In the genomic region with DNA sequence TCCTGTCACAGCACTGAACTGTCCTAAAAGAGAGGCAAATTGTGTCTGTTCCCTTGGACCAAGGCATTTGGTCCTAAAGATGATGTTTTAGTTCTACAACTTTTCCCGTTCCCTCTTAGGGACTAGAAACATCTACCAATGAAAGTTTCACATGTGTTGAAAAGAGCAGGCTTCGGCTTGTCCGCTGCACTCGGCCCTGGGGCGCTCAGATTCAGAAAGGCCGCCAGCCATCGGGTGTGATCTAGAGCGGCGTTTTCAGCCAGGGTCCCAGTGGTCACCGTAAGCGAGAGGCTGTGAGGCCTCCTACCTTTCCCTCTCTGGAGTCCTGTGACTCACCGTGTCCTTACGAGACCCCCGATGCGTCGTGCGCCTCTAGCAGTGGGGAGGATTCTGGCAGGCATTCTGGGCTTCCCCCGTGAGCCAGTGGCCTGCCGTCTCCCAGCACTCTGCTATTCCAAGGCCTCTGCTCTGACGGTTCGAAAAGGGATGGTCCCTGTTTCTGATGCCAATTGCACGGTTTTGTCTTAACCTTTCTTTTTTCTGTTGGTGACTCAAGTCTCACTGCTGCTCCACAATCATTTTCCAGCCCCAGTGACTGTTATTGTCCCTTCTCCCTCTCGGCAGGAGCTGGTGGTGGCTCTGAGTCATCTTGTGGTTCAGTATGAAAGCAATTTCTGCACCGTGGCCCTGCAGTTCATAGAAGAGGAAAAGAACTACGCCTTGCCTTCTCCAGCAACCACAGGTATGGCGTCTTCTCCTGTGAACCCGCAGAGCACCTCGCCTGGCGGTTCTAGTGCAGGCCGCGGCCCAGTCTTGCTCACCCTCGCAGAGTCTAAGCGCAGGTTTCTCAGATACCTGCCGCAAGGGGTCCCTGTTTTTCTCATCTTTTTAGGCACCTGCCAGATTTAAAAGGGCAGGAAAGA, we compare ENCODE assay signal across 1 cellular context.
TF ChIP-seq lines count a peak whose summit lies in the region.

No MANE protein-coding gene starts in this region.

TF ChIP-seq in K562, 482 proteins besides CTCF, POLR2A, EP300 and RAD21 (continued from another document and continues in another):
- TF ChIP-seq, protein P1, sequence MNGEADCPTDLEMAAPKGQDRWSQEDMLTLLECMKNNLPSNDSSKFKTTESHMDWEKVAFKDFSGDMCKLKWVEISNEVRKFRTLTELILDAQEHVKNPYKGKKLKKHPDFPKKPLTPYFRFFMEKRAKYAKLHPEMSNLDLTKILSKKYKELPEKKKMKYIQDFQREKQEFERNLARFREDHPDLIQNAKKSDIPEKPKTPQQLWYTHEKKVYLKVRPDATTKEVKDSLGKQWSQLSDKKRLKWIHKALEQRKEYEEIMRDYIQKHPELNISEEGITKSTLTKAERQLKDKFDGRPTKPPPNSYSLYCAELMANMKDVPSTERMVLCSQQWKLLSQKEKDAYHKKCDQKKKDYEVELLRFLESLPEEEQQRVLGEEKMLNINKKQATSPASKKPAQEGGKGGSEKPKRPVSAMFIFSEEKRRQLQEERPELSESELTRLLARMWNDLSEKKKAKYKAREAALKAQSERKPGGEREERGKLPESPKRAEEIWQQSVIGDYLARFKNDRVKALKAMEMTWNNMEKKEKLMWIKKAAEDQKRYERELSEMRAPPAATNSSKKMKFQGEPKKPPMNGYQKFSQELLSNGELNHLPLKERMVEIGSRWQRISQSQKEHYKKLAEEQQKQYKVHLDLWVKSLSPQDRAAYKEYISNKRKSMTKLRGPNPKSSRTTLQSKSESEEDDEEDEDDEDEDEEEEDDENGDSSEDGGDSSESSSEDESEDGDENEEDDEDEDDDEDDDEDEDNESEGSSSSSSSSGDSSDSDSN (IDR thresholded peaks at IDR 0.05; ENCODE audit: borderline replicate concordance in 1 of 2, low read depth in 2 of 2, low read length in 2 of 2) = peak in 1 of 2 experiments; percentile 2; a peak in 2 of 4 replicates
- TF ChIP-seq, protein P2, sequence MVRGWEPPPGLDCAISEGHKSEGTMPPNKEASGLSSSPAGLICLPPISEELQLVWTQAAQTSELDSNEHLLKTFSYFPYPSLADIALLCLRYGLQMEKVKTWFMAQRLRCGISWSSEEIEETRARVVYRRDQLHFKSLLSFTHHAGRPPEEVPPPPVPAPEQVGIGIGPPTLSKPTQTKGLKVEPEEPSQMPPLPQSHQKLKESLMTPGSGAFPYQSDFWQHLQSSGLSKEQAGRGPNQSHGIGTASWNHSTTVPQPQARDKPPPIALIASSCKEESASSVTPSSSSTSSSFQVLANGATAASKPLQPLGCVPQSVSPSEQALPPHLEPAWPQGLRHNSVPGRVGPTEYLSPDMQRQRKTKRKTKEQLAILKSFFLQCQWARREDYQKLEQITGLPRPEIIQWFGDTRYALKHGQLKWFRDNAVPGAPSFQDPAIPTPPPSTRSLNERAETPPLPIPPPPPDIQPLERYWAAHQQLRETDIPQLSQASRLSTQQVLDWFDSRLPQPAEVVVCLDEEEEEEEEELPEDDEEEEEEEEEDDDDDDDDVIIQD (CRISPR knock-in tag; IDR thresholded peaks at IDR 0.05) = no peak
- TF ChIP-seq SRSF1 (IDR thresholded peaks at IDR 0.05; ENCODE audit: low read depth, low read length) (no peak), SIX5 (IDR thresholded peaks at IDR 0.05; ENCODE audit: borderline replicate concordance in 1 of 2, insufficient read depth in 1 of 2, low read depth in 1 of 2, low read length in 2 of 2) (no peak), RB1 (IDR thresholded peaks at IDR 0.05; ENCODE audit: low read depth) (no peak), EWSR1 (IDR thresholded peaks at IDR 0.05; ENCODE audit: borderline replicate concordance, low read depth, partially characterized antibody) (no peak), SAP30 (IDR thresholded peaks at IDR 0.05; ENCODE audit: borderline replicate concordance, insufficient read depth, low read depth, low read length, poor library complexity, severe bottlenecking) (no peak), CBX2 (IDR thresholded peaks at IDR 0.05; ENCODE audit: insufficient read depth, low read length, poor library complexity, severe bottlenecking) (no peak), ELF2 (CRISPR knock-in tag; IDR thresholded peaks at IDR 0.05) (peak; percentile 55; the same call in 1 of the 2 replicates), NFXL1 (CRISPR knock-in tag; IDR thresholded peaks at IDR 0.05) (no peak), KLF10 (CRISPR knock-in tag; IDR thresholded peaks at IDR 0.05) (no peak), ZFPM2 (CRISPR knock-in tag; IDR thresholded peaks at IDR 0.05) (no peak), NBN (IDR thresholded peaks at IDR 0.05; ENCODE audit: low read depth) (no peak), MBD2 (IDR thresholded peaks at IDR 0.05; ENCODE audit: borderline replicate concordance, low read depth) (0 out of 2 replicates have a peak, but pooled peaks have one; percentile 25), PHF8 (IDR thresholded peaks at IDR 0.05; ENCODE audit: borderline replicate concordance, low read length) (peak; percentile 27; the same call in 1 of the 2 replicates), WHSC1 (IDR thresholded peaks at IDR 0.05; ENCODE audit: low read length) (no peak), YBX1 (IDR thresholded peaks at IDR 0.05) (no peak), ATF1 (CRISPR knock-in tag; IDR thresholded peaks at IDR 0.05) (no peak), ATF1 (tag; IDR thresholded peaks at IDR 0.05) (no peak), RFX1 (IDR thresholded peaks at IDR 0.05) (no peak), RNF2 (IDR thresholded peaks at IDR 0.05) (no peak), HMG20A (CRISPR knock-in tag; conservative IDR thresholded peaks at IDR 0.05) (no peak), SMAD4 (CRISPR knock-in tag; conservative IDR thresholded peaks at IDR 0.05) (no peak), GABPB1 (CRISPR knock-in tag; IDR thresholded peaks at IDR 0.05) (no peak), ZBTB8A (IDR thresholded peaks at IDR 0.05; ENCODE audit: partially characterized antibody) (no peak), TAF7 (tag; IDR thresholded peaks at IDR 0.05) (no peak), NR4A1 (CRISPR knock-in tag; IDR thresholded peaks at IDR 0.05) (no peak), NR4A1 (tag; IDR thresholded peaks at IDR 0.05) (no peak), ZFP36 (IDR thresholded peaks at IDR 0.05; ENCODE audit: low read depth, low read length, partially characterized antibody) (no peak), ZC3H4 (CRISPR knock-in tag; IDR thresholded peaks at IDR 0.05; ENCODE audit: borderline replicate concordance) (no peak), HDAC3 (IDR thresholded peaks at IDR 0.05; ENCODE audit: borderline replicate concordance, partially characterized antibody) (no peak), ZNF146 (CRISPR knock-in tag; IDR thresholded peaks at IDR 0.05; ENCODE audit: unreplicated experiment) (no peak), SNIP1 (IDR thresholded peaks at IDR 0.05; ENCODE audit: low read depth) (no peak), BACH1 (tag; IDR thresholded peaks at IDR 0.05) (peak; percentile 36; the same call in 1 of the 2 replicates), HSF4 (CRISPR knock-in tag; IDR thresholded peaks at IDR 0.05; ENCODE audit: borderline replicate concordance) (no peak), ZC3H11A (IDR thresholded peaks at IDR 0.05; ENCODE audit: low read depth, low read length) (no peak), MYC (IDR thresholded peaks at IDR 0.05; ENCODE audit: low read depth, low read length) (no peak), MYC (CRISPR knock-in tag; IDR thresholded peaks at IDR 0.05; ENCODE audit: borderline replicate concordance, low read depth) (no peak), SPI1 (IDR thresholded peaks at IDR 0.05; ENCODE audit: borderline replicate concordance, low read depth, low read length) (no peak), ZNF134 (CRISPR knock-in tag; conservative IDR thresholded peaks at IDR 0.05) (no peak), TAF1 (IDR thresholded peaks at IDR 0.05; ENCODE audit: control insufficient read depth, extremely low read depth, insufficient read depth, low read length, severe bottlenecking) (no peak), POLR2AphosphoS5 (IDR thresholded peaks at IDR 0.05; ENCODE audit: control insufficient read depth, insufficient read depth, low read depth, low read length) (no peak), NFIC (IDR thresholded peaks at IDR 0.05) (no peak), L3MBTL2 (IDR thresholded peaks at IDR 0.05) (no peak)
- TF ChIP-seq, protein P3, sequence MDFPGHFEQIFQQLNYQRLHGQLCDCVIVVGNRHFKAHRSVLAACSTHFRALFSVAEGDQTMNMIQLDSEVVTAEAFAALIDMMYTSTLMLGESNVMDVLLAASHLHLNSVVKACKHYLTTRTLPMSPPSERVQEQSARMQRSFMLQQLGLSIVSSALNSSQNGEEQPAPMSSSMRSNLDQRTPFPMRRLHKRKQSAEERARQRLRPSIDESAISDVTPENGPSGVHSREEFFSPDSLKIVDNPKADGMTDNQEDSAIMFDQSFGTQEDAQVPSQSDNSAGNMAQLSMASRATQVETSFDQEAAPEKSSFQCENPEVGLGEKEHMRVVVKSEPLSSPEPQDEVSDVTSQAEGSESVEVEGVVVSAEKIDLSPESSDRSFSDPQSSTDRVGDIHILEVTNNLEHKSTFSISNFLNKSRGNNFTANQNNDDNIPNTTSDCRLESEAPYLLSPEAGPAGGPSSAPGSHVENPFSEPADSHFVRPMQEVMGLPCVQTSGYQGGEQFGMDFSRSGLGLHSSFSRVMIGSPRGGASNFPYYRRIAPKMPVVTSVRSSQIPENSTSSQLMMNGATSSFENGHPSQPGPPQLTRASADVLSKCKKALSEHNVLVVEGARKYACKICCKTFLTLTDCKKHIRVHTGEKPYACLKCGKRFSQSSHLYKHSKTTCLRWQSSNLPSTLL (IDR thresholded peaks at IDR 0.05) = no peak
- TF ChIP-seq, protein P4, sequence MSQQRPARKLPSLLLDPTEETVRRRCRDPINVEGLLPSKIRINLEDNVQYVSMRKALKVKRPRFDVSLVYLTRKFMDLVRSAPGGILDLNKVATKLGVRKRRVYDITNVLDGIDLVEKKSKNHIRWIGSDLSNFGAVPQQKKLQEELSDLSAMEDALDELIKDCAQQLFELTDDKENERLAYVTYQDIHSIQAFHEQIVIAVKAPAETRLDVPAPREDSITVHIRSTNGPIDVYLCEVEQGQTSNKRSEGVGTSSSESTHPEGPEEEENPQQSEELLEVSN (IDR thresholded peaks at IDR 0.05; ENCODE audit: borderline replicate concordance in 1 of 2, extremely low read depth in 1 of 2, insufficient read depth in 1 of 2, insufficient read length in 1 of 2, low read depth in 1 of 2, low read length in 1 of 2, poor library complexity in 1 of 2, severe bottlenecking in 1 of 2) = no peak
- TF ChIP-seq, protein P5, sequence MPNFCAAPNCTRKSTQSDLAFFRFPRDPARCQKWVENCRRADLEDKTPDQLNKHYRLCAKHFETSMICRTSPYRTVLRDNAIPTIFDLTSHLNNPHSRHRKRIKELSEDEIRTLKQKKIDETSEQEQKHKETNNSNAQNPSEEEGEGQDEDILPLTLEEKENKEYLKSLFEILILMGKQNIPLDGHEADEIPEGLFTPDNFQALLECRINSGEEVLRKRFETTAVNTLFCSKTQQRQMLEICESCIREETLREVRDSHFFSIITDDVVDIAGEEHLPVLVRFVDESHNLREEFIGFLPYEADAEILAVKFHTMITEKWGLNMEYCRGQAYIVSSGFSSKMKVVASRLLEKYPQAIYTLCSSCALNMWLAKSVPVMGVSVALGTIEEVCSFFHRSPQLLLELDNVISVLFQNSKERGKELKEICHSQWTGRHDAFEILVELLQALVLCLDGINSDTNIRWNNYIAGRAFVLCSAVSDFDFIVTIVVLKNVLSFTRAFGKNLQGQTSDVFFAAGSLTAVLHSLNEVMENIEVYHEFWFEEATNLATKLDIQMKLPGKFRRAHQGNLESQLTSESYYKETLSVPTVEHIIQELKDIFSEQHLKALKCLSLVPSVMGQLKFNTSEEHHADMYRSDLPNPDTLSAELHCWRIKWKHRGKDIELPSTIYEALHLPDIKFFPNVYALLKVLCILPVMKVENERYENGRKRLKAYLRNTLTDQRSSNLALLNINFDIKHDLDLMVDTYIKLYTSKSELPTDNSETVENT (CRISPR knock-in tag; IDR thresholded peaks at IDR 0.05) = no peak
- TF ChIP-seq, protein P6, sequence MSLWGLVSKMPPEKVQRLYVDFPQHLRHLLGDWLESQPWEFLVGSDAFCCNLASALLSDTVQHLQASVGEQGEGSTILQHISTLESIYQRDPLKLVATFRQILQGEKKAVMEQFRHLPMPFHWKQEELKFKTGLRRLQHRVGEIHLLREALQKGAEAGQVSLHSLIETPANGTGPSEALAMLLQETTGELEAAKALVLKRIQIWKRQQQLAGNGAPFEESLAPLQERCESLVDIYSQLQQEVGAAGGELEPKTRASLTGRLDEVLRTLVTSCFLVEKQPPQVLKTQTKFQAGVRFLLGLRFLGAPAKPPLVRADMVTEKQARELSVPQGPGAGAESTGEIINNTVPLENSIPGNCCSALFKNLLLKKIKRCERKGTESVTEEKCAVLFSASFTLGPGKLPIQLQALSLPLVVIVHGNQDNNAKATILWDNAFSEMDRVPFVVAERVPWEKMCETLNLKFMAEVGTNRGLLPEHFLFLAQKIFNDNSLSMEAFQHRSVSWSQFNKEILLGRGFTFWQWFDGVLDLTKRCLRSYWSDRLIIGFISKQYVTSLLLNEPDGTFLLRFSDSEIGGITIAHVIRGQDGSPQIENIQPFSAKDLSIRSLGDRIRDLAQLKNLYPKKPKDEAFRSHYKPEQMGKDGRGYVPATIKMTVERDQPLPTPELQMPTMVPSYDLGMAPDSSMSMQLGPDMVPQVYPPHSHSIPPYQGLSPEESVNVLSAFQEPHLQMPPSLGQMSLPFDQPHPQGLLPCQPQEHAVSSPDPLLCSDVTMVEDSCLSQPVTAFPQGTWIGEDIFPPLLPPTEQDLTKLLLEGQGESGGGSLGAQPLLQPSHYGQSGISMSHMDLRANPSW (CRISPR knock-in tag; IDR thresholded peaks at IDR 0.05) = no peak
- TF ChIP-seq, protein P7, sequence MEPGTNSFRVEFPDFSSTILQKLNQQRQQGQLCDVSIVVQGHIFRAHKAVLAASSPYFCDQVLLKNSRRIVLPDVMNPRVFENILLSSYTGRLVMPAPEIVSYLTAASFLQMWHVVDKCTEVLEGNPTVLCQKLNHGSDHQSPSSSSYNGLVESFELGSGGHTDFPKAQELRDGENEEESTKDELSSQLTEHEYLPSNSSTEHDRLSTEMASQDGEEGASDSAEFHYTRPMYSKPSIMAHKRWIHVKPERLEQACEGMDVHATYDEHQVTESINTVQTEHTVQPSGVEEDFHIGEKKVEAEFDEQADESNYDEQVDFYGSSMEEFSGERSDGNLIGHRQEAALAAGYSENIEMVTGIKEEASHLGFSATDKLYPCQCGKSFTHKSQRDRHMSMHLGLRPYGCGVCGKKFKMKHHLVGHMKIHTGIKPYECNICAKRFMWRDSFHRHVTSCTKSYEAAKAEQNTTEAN (CRISPR knock-in tag; IDR thresholded peaks at IDR 0.05) = no peak
- TF ChIP-seq, protein P8, sequence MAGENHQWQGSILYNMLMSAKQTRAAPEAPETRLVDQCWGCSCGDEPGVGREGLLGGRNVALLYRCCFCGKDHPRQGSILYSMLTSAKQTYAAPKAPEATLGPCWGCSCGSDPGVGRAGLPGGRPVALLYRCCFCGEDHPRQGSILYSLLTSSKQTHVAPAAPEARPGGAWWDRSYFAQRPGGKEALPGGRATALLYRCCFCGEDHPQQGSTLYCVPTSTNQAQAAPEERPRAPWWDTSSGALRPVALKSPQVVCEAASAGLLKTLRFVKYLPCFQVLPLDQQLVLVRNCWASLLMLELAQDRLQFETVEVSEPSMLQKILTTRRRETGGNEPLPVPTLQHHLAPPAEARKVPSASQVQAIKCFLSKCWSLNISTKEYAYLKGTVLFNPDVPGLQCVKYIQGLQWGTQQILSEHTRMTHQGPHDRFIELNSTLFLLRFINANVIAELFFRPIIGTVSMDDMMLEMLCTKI (IDR thresholded peaks at IDR 0.05; ENCODE audit: partially characterized antibody) = no peak
